11 cellular contexts compared by ENCODE assay signal in the genomic region with DNA sequence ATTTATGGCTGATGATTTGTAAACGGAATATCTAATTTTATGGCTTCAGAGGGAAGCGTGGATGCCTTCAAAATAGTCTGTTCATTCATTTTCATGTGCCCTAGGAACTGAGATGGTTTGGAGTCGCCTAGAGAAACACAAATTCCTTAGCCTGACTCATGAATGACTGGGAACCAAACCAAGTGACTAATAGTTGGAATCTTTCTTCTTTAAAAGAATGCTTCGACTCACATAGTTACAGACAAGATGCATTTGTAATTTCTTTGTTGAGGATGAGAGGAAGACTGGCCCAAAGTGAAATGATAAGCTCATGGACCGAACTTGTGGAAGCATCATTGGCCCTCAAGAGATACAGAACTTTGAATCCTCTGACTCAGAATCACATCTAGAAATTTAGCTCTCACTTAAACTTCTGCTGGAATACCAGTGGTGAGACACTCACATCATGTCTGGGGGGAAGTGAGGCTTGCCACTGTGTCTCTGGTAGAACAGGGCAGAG.
DNase-seq lines count a peak whose midpoint lies in the region; FAIRE-seq and TF ChIP-seq lines count a peak whose summit lies in the region.
"Had no signal": no experiment of that assay in that cellular context is flagged by ENCODE, and none has a peak within 500 bp of the region (broad histone marks: within the 10 kb centered on the region; RNA-seq: fewer than 3 reads in every experiment).

No MANE protein-coding gene starts in this region.

- FAIRE-seq in GM12892 (lab: Jason Lieb, UNC): no peak

- no peak overlapping the region for H3K4me3 Mint-ChIP-seq in CD14-positive monocyte
- H3K4me3 Mint-ChIP-seq: dendritic cell treated with granulocyte-macrophage colony-stimulating factor and Interleukin-4, amounts not matched to agents 40 ng/mL and 50 ng/mL, for 4 days had no signal

- TF ChIP-seq CTCF in RWPE1 (conservative IDR thresholded peaks at IDR 0.05; ENCODE audit: low read depth): no peak
- TF ChIP-seq CTCF in CD14-positive monocyte (IDR thresholded peaks at IDR 0.05): no peak

- intact Hi-C loops in CD14-positive monocyte (cut with micrococcal nuclease): no loop called here

- no peaks in the 10 kb centered on the region for H3K9me3 Mint-ChIP-seq in CD14-positive monocyte
- H3K9me3 Mint-ChIP-seq: dendritic cell treated with granulocyte-macrophage colony-stimulating factor and Interleukin-4, amounts not matched to agents 40 ng/mL and 50 ng/mL, for 4 days had no signal

- CTCF ChIA-PET in RWPE1 (lab: Yijun Ruan, JAX): interaction anchor here (0.6 kb wide), 1 partner anchor 301 kb away, joined by 3 read pairs; no protein-coding TSS in a partner anchor

- no peaks in the 10 kb centered on the region for H3K36me3 Mint-ChIP-seq in CD14-positive monocyte

- no peak overlapping the region for H3K27ac ChIP-seq in RWPE1

- H3K27ac Mint-ChIP-seq in CD14-positive monocyte: no peak overlapping the region
- H3K27ac Mint-ChIP-seq: dendritic cell treated with granulocyte-macrophage colony-stimulating factor and Interleukin-4, amounts not matched to agents 40 ng/mL and 50 ng/mL, for 4 days had no signal

- H3K4me1 Mint-ChIP-seq in CD14-positive monocyte: no peaks in the 10 kb centered on the region

- no peaks in the 10 kb centered on the region for H3K27me3 Mint-ChIP-seq in CD14-positive monocyte (ENCODE audit: low read depth in 3 of 3)
- H3K27me3 Mint-ChIP-seq: dendritic cell treated with granulocyte-macrophage colony-stimulating factor and Interleukin-4, amounts not matched to agents 40 ng/mL and 50 ng/mL, for 4 days had no signal

- TF ChIP-seq POLR2A in GM12892 (IDR thresholded peaks at IDR 0.05; ENCODE audit: low read depth, low read length): no peak

- peak; percentile 18 for DNase-seq in Ammon's horn (ENCODE audit: low spot score)
- peak; percentile 69 for DNase-seq in RWPE1 (ENCODE audit: low spot score)
- peak; percentile 96 for DNase-seq in fibroblast of peridontal ligament (ENCODE audit: extremely low read depth)
- peak; percentile 84 for DNase-seq in non-pigmented ciliary epithelial cell (ENCODE audit: low read depth)
- DNase-seq in NCI-H2107 (lab: John Stamatoyannopoulos, UW): no peak
- no peak for DNase-seq in GM12892 (ENCODE audit: insufficient read length)
- DNase-seq in CD14-positive monocyte (ENCODE audit: low spot score): no peak
- DNase-seq in cerebellar cortex (ENCODE audit: low spot score): no peak
- DNase-seq: NCI-H187 treated with DMSO at 0.1 percent for 48 hours; stimulated activated CD4-positive, alpha-beta T cell treated with anti-CD3 and anti-CD28 coated beads, Interleukin-2, amount 100 ng/mL, for 24 hours had no signal

- POLR2A ChIA-PET in RWPE1 (lab: Yijun Ruan, JAX; ENCODE audit: low non-redundant PET): no interaction called here

Comparison
In these comparisons a context has a peak if more than half of its experiments do, and no peak if none do; other contexts are left out.
1. DNase-seq: peak in Ammon's horn (single experiment), RWPE1 (single experiment), fibroblast of peridontal ligament (single experiment) and non-pigmented ciliary epithelial cell (single experiment); none in NCI-H2107 (single experiment), GM12892 (single experiment), CD14-positive monocyte (single experiment) and cerebellar cortex (single experiment).